ENCODE assay signal across 8 cellular contexts in genomic region chr19:3471954-3472655, GRCh38. TPM values are rescaled to one million over a fixed set of nuclear protein-coding genes. Genes with fewer than 3 reads are reported as not detected.
DNase-seq lines count a peak whose midpoint lies in the region; ATAC-seq, FAIRE-seq and TF ChIP-seq lines count a peak whose summit lies in the region.

No MANE protein-coding gene starts in this region.

- peak; percentile 70; the same call in 1 of the 2 replicates for TF ChIP-seq CTCF in OCI-LY1 (IDR thresholded peaks at IDR 0.05; ENCODE audit: low read length)
- peak; percentile 61 to 81 (median 61) for TF ChIP-seq CTCF in GM12878 (IDR thresholded peaks at IDR 0.05 in 2 of 3, conservative IDR thresholded peaks at IDR 0.05 in 1 of 3; ENCODE audit: control insufficient read depth in 2 of 3, extremely low read depth in 1 of 3, insufficient read depth in 1 of 3, low read depth in 3 of 3, low read length in 3 of 3)
- peak; percentile 68 for TF ChIP-seq CTCF in liver (IDR thresholded peaks at IDR 0.05; ENCODE audit: low read depth, low read length, missing input control)
- TF ChIP-seq CTCF in tibial artery (IDR thresholded peaks at IDR 0.05) = peak; percentile 89 to 91

- RAD21 ChIA-PET in GM12878 (lab: Charles Lee; ENCODE audit: unreplicated experiment) = interaction anchor here (0.6 to 1.0 kb wide), 3 partner anchors 47 to 167 kb away, joined by 3 read pairs; no protein-coding TSS in a partner anchor

- H3K4me1 ChIP-seq in OCI-LY1 (ENCODE audit: insufficient read depth, low read length, severe bottlenecking) = no peaks in the 10 kb centered on the region
- H3K4me1 ChIP-seq in GM12878 (ENCODE audit: control insufficient read depth, insufficient read depth, low read length) = no peaks in the 10 kb centered on the region
- peaks cover 3 to 15% (median 8%) of the 10 kb centered on the region in 4 donors for H3K4me1 ChIP-seq in liver (ENCODE audit: control insufficient read depth in 4 of 4, insufficient read depth in 4 of 4, low read length in 3 of 4)
- peaks cover 5 to 51% (median 40%) of the 10 kb centered on the region in 4 donors for H3K4me1 ChIP-seq in tibial artery

- H3K9me2 ChIP-seq in OCI-LY1 (ENCODE audit: low read depth, low read length) = no peaks in the 10 kb centered on the region

- intact Hi-C loops in GM12878 (cut with micrococcal nuclease; ENCODE audit: unreplicated experiment) = loop anchor here (1.0 kb wide), 1 partner anchor 145 kb away; no protein-coding TSS in a partner anchor
- intact Hi-C loops in tibial artery (cut with DNase I; ENCODE audit: low total_unique reads) = loop anchor here (2.0 kb wide), 1 partner anchor 143 kb away; no protein-coding TSS in a partner anchor

- H4K20me1 ChIP-seq in OCI-LY1 (ENCODE audit: insufficient read depth, low read length) (no peaks in the 10 kb centered on the region), GM12878 (ENCODE audit: control insufficient read depth, insufficient read depth) (peaks cover 2% of the 10 kb centered on the region; the same call in 1 of the 2 replicates)

- peak; percentile 9 for DNase-seq in COLO668 (lab: John Stamatoyannopoulos, UW; ENCODE audit: unreplicated experiment)
- DNase-seq in GM12878 (ENCODE audit: low read depth, low spot score) = no peak
- no peak for DNase-seq in tibial artery
- DNase-seq in epidermal melanocyte (ENCODE audit: insufficient read length, low spot score) = no peak
- DNase-seq in NCI-H128 (lab: John Stamatoyannopoulos, UW; ENCODE audit: unreplicated experiment) = no peak
- DNase-seq in NCI-H748 treated with DMSO at 0.1 percent for 48 hours (lab: John Stamatoyannopoulos, UW) = no peak

- H3K9ac ChIP-seq in OCI-LY1 (ENCODE audit: low read length) (no peak overlapping the region), GM12878 (ENCODE audit: control insufficient read depth, insufficient read depth, low read length) (no peak overlapping the region), liver (ENCODE audit: low read depth in 1 of 2, low read length in 2 of 2) (no peak overlapping the region)

- H3K27me3 ChIP-seq in OCI-LY1 (ENCODE audit: insufficient read depth, low read length) = no peaks in the 10 kb centered on the region
- no peaks in the 10 kb centered on the region for H3K27me3 ChIP-seq in GM12878 (replicated peaks in 1 of 2; ENCODE audit: control insufficient read depth in 2 of 2, insufficient read depth in 2 of 2, low read length in 1 of 2)
- no peaks in the 10 kb centered on the region for H3K27me3 ChIP-seq in liver (ENCODE audit: control insufficient read depth in 4 of 4, insufficient read depth in 4 of 4, low read length in 3 of 4)
- peaks cover 0 to 12% of the 10 kb centered on the region in 2 donors for H3K27me3 ChIP-seq in tibial artery

- no peak for FAIRE-seq in GM12878 (lab: Jason Lieb, UNC)

- H3K79me2 ChIP-seq in OCI-LY1 (ENCODE audit: insufficient read depth, low read length) (no peaks in the 10 kb centered on the region), GM12878 (ENCODE audit: control insufficient read depth, insufficient read depth, low read length) (no peaks in the 10 kb centered on the region)

- peak; percentile 56 for TF ChIP-seq RAD21 in GM12878 (IDR thresholded peaks at IDR 0.05; ENCODE audit: insufficient read depth, low read depth, low read length)
- TF ChIP-seq RAD21 in liver (IDR thresholded peaks at IDR 0.05) = peak; percentile 74 to 81

- TF ChIP-seq POLR2A in GM12878 (IDR thresholded peaks at IDR 0.05; ENCODE audit: low read depth, low read length) = no peak; the same call in 1 of the 2 replicates

- no peak for TF ChIP-seq EP300 in GM12878 (IDR thresholded peaks at IDR 0.05; ENCODE audit: borderline replicate concordance in 1 of 2, control insufficient read depth in 1 of 2, low read depth in 2 of 2, low read length in 2 of 2)

- POLR2A ChIA-PET in GM12878 (lab: Charles Lee) = no interaction called here

- no peak overlapping the region for H3K4me3 ChIP-seq in OCI-LY1 (ENCODE audit: low read depth, low read length, poor library complexity, severe bottlenecking)
- no peak overlapping the region for H3K4me3 ChIP-seq in GM12878
- H3K4me3 ChIP-seq in liver (ENCODE audit: low read depth in 1 of 3, low read length in 3 of 3) = no peak overlapping the region
- peak overlapping the region in 1 of 2 donors; percentile 13 for H3K4me3 ChIP-seq in tibial artery

- no peaks in the 10 kb centered on the region; the same call in 1 of the 2 replicates for H3K36me3 ChIP-seq in OCI-LY1 (ENCODE audit: insufficient read depth, low read length)
- H3K36me3 ChIP-seq in GM12878 (ENCODE audit: control insufficient read depth in 2 of 2, insufficient read depth in 2 of 2, low read length in 1 of 2) = no peaks in the 10 kb centered on the region
- no peaks in the 10 kb centered on the region for H3K36me3 ChIP-seq in liver (ENCODE audit: control insufficient read depth in 4 of 4, insufficient read depth in 3 of 4, low read depth in 1 of 4, low read length in 3 of 4)
- no peaks in the 10 kb centered on the region for H3K36me3 ChIP-seq in tibial artery

- H3K4me2 ChIP-seq in OCI-LY1 (ENCODE audit: low read length) (no peak overlapping the region), GM12878 (ENCODE audit: control insufficient read depth, insufficient read depth) (no peak overlapping the region)

- no TSS peak for BruUV-seq in GM12878 (replicated peaks; lab: Mats Ljungman, UMichigan)

- H3F3A ChIP-seq in OCI-LY1 (ENCODE audit: insufficient read depth, low read length) = no peaks in the 10 kb centered on the region

- WGBS in GM12878 (ENCODE audit: insufficient coverage, insufficient replicate concordance, low lambda C conversion rate, missing lambda C conversion rate) = 33% methylated on average over 24 of the region's 24 CpGs
- 31% methylated on average over 24 of the region's 24 CpGs for WGBS in liver

- H3K9me3 ChIP-seq in OCI-LY1 (ENCODE audit: low read length) = 0 out of 2 replicates have a peak, but pooled peaks cover 2% of the 10 kb centered on the region
- no peaks in the 10 kb centered on the region for H3K9me3 ChIP-seq in GM12878 (replicated peaks; ENCODE audit: control insufficient read depth, insufficient read depth, low read length)
- no peaks in the 10 kb centered on the region for H3K9me3 ChIP-seq in liver (ENCODE audit: control insufficient read depth in 4 of 4, low read length in 3 of 4)
- no peaks in the 10 kb centered on the region for H3K9me3 ChIP-seq in tibial artery

- ATAC-seq in GM12878 = peak; percentile 66

- in situ Hi-C loops in GM12878 (cut with MboI) = loop anchor here (5.0 kb wide), 1 partner anchor 145 kb away; no protein-coding TSS in a partner anchor

- H2AFZ ChIP-seq in OCI-LY1 (ENCODE audit: low read length) (no peak overlapping the region), GM12878 (ENCODE audit: control insufficient read depth, low read depth, low read length) (no peak overlapping the region)

- H3K27ac ChIP-seq in OCI-LY1 (ENCODE audit: low read depth, low read length, poor library complexity, severe bottlenecking) = no peak overlapping the region
- H3K27ac ChIP-seq in GM12878 (ENCODE audit: control insufficient read depth, insufficient read depth) = no peak overlapping the region
- H3K27ac ChIP-seq in liver (ENCODE audit: low read depth in 1 of 2, low read length in 2 of 2) = no peak overlapping the region
- H3K27ac ChIP-seq in tibial artery = peak overlapping the region in 1 of 2 donors; percentile 4

- SMC1A ChIA-PET in GM12878 (lab: Charles Lee; ENCODE audit: uncharacterized antibody, unreplicated experiment) = interaction anchor here (1.0 kb wide), 1 partner anchor 146 kb away, joined by 4 read pairs; no protein-coding TSS in a partner anchor

- CTCF ChIA-PET in GM12878 (lab: Yijun Ruan, JAX) = interaction anchor here (0.7 to 2.1 kb wide), 16 partner anchors 9 to 495 kb away, joined by 3 to 20 read pairs (median 5); partner anchors contain the start of gene TLE6

RNA-seq across cellular contexts. Expression of gene SMIM24, which starts 8.2 kb away (rescaled TPM):
- not detected in 2 replicates for total RNA-seq in GM12878 (2013; cell fraction: nucleolus; rRNA removed)
- 0.17 TPM in 1 of 2 replicates, not detected in the other for total RNA-seq in GM12878 (2014; rRNA removed)
- 0.41 TPM in 1 of 2 replicates, not detected in the other for total RNA-seq in GM12878 (2014; rRNA removed; fragmentation: Illumina TruSeq; extraction: Trizol)
- 0.36 TPM in 1 of 2 replicates, not detected in the other for total RNA-seq in GM12878 (2021)
- polyA plus RNA-seq in GM12878 (2011; ENCODE audit: low read depth) = 2.4 TPM
- 0.22 TPM in 1 of 2 replicates, not detected in the other for polyA plus RNA-seq in GM12878 (2011; rRNA removed)
- 0.22 and 0.49 TPM in 2 replicates for polyA plus RNA-seq in GM12878 (2011; cell fraction: cytosol; rRNA removed)
- 0.21 TPM in 1 of 2 replicates, not detected in the other for polyA plus RNA-seq in GM12878 (2011; cell fraction: nucleus; rRNA removed)
- polyA plus RNA-seq in GM12878 (2012) = 0.76 and 0.87 TPM in 2 replicates
- polyA plus RNA-seq in GM12878 (2014; fragmentation: Illumina TruSeq; extraction: Trizol) = 0.24 TPM in 1 of 2 replicates, not detected in the other
- under 1 TPM; 0.14 to 0.44 TPM for polyA plus RNA-seq in GM12878 (2014; fragmentation: Nextera tagmentation; extraction: Ambion mirVana)
- not detected in 2 replicates for polyA plus RNA-seq in GM12878 (2014; rRNA removed)
- not detected for polyA plus RNA-seq in GM12878 (2016; fragmentation: Nextera tagmentation; extraction: Ambion mirVana)
- polyA minus RNA-seq in GM12878 (2011; rRNA and poly(A)+ RNA removed) = not detected in 2 replicates
- polyA minus RNA-seq in GM12878 (2011; cell fraction: cytosol; rRNA and poly(A)+ RNA removed) = not detected in 2 replicates
- polyA minus RNA-seq in GM12878 (2011; cell fraction: nucleus; rRNA and poly(A)+ RNA removed) = not detected in 2 replicates
- 1 to 10 TPM in 1 of 2 donors, under 1 TPM in 1; 0.17 to 2.8 TPM for total RNA-seq in liver
- 10 to 100 TPM in 1 of 2 donors, 1 to 10 TPM in 1; 2.7 to 13.7 TPM for polyA plus RNA-seq in liver

RNA-seq across cellular contexts. Expression of gene SMIM44, which starts 11.1 kb away (rescaled TPM):
- total RNA-seq in GM12878 (2013; cell fraction: nucleolus; rRNA removed) = not detected in 2 replicates
- total RNA-seq in GM12878 (2014; rRNA removed) = not detected in 2 replicates
- not detected in 2 replicates for total RNA-seq in GM12878 (2014; rRNA removed; fragmentation: Illumina TruSeq; extraction: Trizol)
- not detected in 2 replicates for total RNA-seq in GM12878 (2021)
- polyA plus RNA-seq in GM12878 (2011; ENCODE audit: low read depth) = not detected
- polyA plus RNA-seq in GM12878 (2011; rRNA removed) = not detected in 2 replicates
- polyA plus RNA-seq in GM12878 (2011; cell fraction: cytosol; rRNA removed) = not detected in 2 replicates
- not detected in 2 replicates for polyA plus RNA-seq in GM12878 (2011; cell fraction: nucleus; rRNA removed)
- polyA plus RNA-seq in GM12878 (2012) = not detected in 2 replicates
- not detected in 2 replicates for polyA plus RNA-seq in GM12878 (2014; fragmentation: Illumina TruSeq; extraction: Trizol)
- not detected for polyA plus RNA-seq in GM12878 (2014; fragmentation: Nextera tagmentation; extraction: Ambion mirVana)
- polyA plus RNA-seq in GM12878 (2014; rRNA removed) = not detected in 2 replicates
- polyA plus RNA-seq in GM12878 (2016; fragmentation: Nextera tagmentation; extraction: Ambion mirVana) = not detected
- not detected in 2 replicates for polyA minus RNA-seq in GM12878 (2011; rRNA and poly(A)+ RNA removed)
- not detected in 2 replicates for polyA minus RNA-seq in GM12878 (2011; cell fraction: cytosol; rRNA and poly(A)+ RNA removed)
- not detected in 2 replicates for polyA minus RNA-seq in GM12878 (2011; cell fraction: nucleus; rRNA and poly(A)+ RNA removed)
- total RNA-seq in liver = not detected
- not detected for polyA plus RNA-seq in liver

RNA-seq across cellular contexts. Expression of gene DOHH, which starts 28.4 kb away (rescaled TPM):
- 3.1 and 3.9 TPM in 2 replicates for total RNA-seq in GM12878 (2013; cell fraction: nucleolus; rRNA removed)
- 20.2 and 25.4 TPM in 2 replicates for total RNA-seq in GM12878 (2014; rRNA removed)
- total RNA-seq in GM12878 (2014; rRNA removed; fragmentation: Illumina TruSeq; extraction: Trizol) = 2.6 and 3.0 TPM in 2 replicates
- 17.7 and 19.3 TPM in 2 replicates for total RNA-seq in GM12878 (2021)
- polyA plus RNA-seq in GM12878 (2011; ENCODE audit: low read depth) = 2.6 TPM
- 1.8 and 4.0 TPM in 2 replicates for polyA plus RNA-seq in GM12878 (2011; rRNA removed)
- polyA plus RNA-seq in GM12878 (2011; cell fraction: cytosol; rRNA removed) = 6.4 and 14.7 TPM in 2 replicates
- 6.1 and 11.3 TPM in 2 replicates for polyA plus RNA-seq in GM12878 (2011; cell fraction: nucleus; rRNA removed)
- 10.7 and 13.5 TPM in 2 replicates for polyA plus RNA-seq in GM12878 (2012)
- polyA plus RNA-seq in GM12878 (2014; fragmentation: Illumina TruSeq; extraction: Trizol) = 0.22 and 0.48 TPM in 2 replicates
- polyA plus RNA-seq in GM12878 (2014; fragmentation: Nextera tagmentation; extraction: Ambion mirVana) = under 1 TPM; 0.11 to 0.38 TPM
- polyA plus RNA-seq in GM12878 (2014; rRNA removed) = 19.7 and 24.6 TPM in 2 replicates
- 10 to 100 TPM; 23.5 to 28.6 TPM for polyA plus RNA-seq in GM12878 (2016; fragmentation: Nextera tagmentation; extraction: Ambion mirVana)
- 1.2 and 4.4 TPM in 2 replicates for polyA minus RNA-seq in GM12878 (2011; rRNA and poly(A)+ RNA removed)
- 4.1 and 5.2 TPM in 2 replicates for polyA minus RNA-seq in GM12878 (2011; cell fraction: cytosol; rRNA and poly(A)+ RNA removed)
- polyA minus RNA-seq in GM12878 (2011; cell fraction: nucleus; rRNA and poly(A)+ RNA removed) = 2.8 and 4.8 TPM in 2 replicates
- total RNA-seq in liver = 10 to 100 TPM in 1 of 2 donors, 1 to 10 TPM in 1; 8.1 to 12.0 TPM
- polyA plus RNA-seq in liver = 10 to 100 TPM in 1 of 2 donors, 1 to 10 TPM in 1; 1.4 to 10.2 TPM

RNA-seq across cellular contexts. Expression of gene FZR1, which starts 34.0 kb away (rescaled TPM):
- 36.7 and 46.1 TPM in 2 replicates for total RNA-seq in GM12878 (2013; cell fraction: nucleolus; rRNA removed)
- total RNA-seq in GM12878 (2014; rRNA removed) (30.6 and 35.1 TPM in 2 replicates), GM12878 (2014; rRNA removed; fragmentation: Illumina TruSeq; extraction: Trizol) (9.6 and 12.3 TPM in 2 replicates), GM12878 (2021) (42.8 and 44.2 TPM in 2 replicates), liver (10 to 100 TPM; 17.0 to 27.3 TPM)
- 8.7 TPM for polyA plus RNA-seq in GM12878 (2011; ENCODE audit: low read depth)
- polyA plus RNA-seq in GM12878 (2011; rRNA removed) (13.0 and 28.1 TPM in 2 replicates), GM12878 (2014; fragmentation: Illumina TruSeq; extraction: Trizol) (2.2 and 15.4 TPM in 2 replicates), GM12878 (2014; fragmentation: Nextera tagmentation; extraction: Ambion mirVana) (under 1 TPM; 0.11 to 0.55 TPM), GM12878 (2014; rRNA removed) (30.8 and 46.7 TPM in 2 replicates), GM12878 (2016; fragmentation: Nextera tagmentation; extraction: Ambion mirVana) (10 to 100 TPM; 33.5 to 36.2 TPM), liver (10 to 100 TPM; 18.0 to 22.5 TPM)
- polyA plus RNA-seq in GM12878 (2011; cell fraction: cytosol; rRNA removed) = 28.1 and 37.0 TPM in 2 replicates
- polyA plus RNA-seq in GM12878 (2011; cell fraction: nucleus; rRNA removed) = 131 and 138 TPM in 2 replicates
- polyA plus RNA-seq in GM12878 (2012) = 25.6 and 34.9 TPM in 2 replicates
- 17.0 and 37.1 TPM in 2 replicates for polyA minus RNA-seq in GM12878 (2011; rRNA and poly(A)+ RNA removed)
- 20.7 and 28.9 TPM in 2 replicates for polyA minus RNA-seq in GM12878 (2011; cell fraction: cytosol; rRNA and poly(A)+ RNA removed)
- polyA minus RNA-seq in GM12878 (2011; cell fraction: nucleus; rRNA and poly(A)+ RNA removed) = 23.3 and 26.6 TPM in 2 replicates
